ENCODE assay signal across 29 cellular contexts in genomic region chr4:35447474-35447873, GRCh38.
"Had no signal": no experiment of that assay in that cellular context is flagged by ENCODE, and none has a peak within 500 bp of the region (broad histone marks: within the 10 kb centered on the region; RNA-seq: fewer than 3 reads in every experiment).

No MANE protein-coding gene starts in this region.

- H3K27me3 Mint-ChIP-seq: dendritic cell treated with granulocyte-macrophage colony-stimulating factor and Interleukin-4, amounts not matched to agents 40 ng/mL and 50 ng/mL, for 4 days; effector memory CD8-positive, alpha-beta T cell had no signal

- H2AFZ ChIP-seq: hepatocyte had no signal

- H3K27ac Mint-ChIP-seq: dendritic cell treated with granulocyte-macrophage colony-stimulating factor and Interleukin-4, amounts not matched to agents 40 ng/mL and 50 ng/mL, for 4 days; effector memory CD8-positive, alpha-beta T cell; endodermal cell had no signal

- H3K27me3 ChIP-seq: colonic mucosa, dorsolateral prefrontal cortex, esophagus muscularis mucosa, esophagus squamous epithelium, foreskin keratinocyte, gastrocnemius medialis, gastroesophageal sphincter, heart left ventricle, heart right ventricle, hepatocyte had no signal

- H3K4me2 ChIP-seq: hepatocyte had no signal

- DNase-seq: colonic mucosa; cortex of kidney; dermis blood vessel endothelial cell; dorsolateral prefrontal cortex; effector CD4-positive, alpha-beta T cell; effector CD8-positive, alpha-beta T cell; effector memory CD4-positive, alpha-beta T cell; effector memory CD8-positive, alpha-beta T cell; endodermal cell; erythroblast; esophagus squamous epithelium; foreskin fibroblast; foreskin keratinocyte; foreskin melanocyte; gastrocnemius medialis; glutamatergic neuron; head of caudate nucleus; heart left ventricle; heart right ventricle had no signal

- H3K9me3 ChIP-seq: colonic mucosa, esophagus muscularis mucosa, gastrocnemius medialis had no signal

- H3K79me2 ChIP-seq: hepatocyte had no signal

- H3K27ac ChIP-seq: colonic mucosa, coronary artery, dorsolateral prefrontal cortex, epithelial cell of prostate, esophagus muscularis mucosa, esophagus squamous epithelium, foreskin keratinocyte, gastrocnemius medialis, gastroesophageal sphincter, heart left ventricle, heart right ventricle, hepatocyte had no signal

- FAIRE-seq: endometrium, endothelial cell of umbilical vein, frontal cortex had no signal

- H3K4me1 Mint-ChIP-seq: endodermal cell had no signal

- ATAC-seq: effector memory CD8-positive, alpha-beta T cell; esophagus mucosa; foreskin keratinocyte; gastrocnemius medialis; gastroesophageal sphincter; heart left ventricle; heart right ventricle had no signal

- H3K4me3 Mint-ChIP-seq: dendritic cell treated with granulocyte-macrophage colony-stimulating factor and Interleukin-4, amounts not matched to agents 40 ng/mL and 50 ng/mL, for 4 days; effector memory CD8-positive, alpha-beta T cell; endodermal cell had no signal

- H3K36me3 ChIP-seq: colonic mucosa, esophagus muscularis mucosa, esophagus squamous epithelium, gastrocnemius medialis, gastroesophageal sphincter, heart left ventricle, heart right ventricle had no signal

- H3K4me1 ChIP-seq: colonic mucosa, esophagus muscularis mucosa, esophagus squamous epithelium, foreskin keratinocyte, gastrocnemius medialis, gastroesophageal sphincter, heart left ventricle, heart right ventricle had no signal

- H3K4me3 ChIP-seq: colonic mucosa, coronary artery, dorsolateral prefrontal cortex, esophagus muscularis mucosa, esophagus squamous epithelium, gastrocnemius medialis, gastroesophageal sphincter, heart left ventricle, heart right ventricle, hepatocyte had no signal
